ENCODE assay signal across 1 cellular context in the genomic region with DNA sequence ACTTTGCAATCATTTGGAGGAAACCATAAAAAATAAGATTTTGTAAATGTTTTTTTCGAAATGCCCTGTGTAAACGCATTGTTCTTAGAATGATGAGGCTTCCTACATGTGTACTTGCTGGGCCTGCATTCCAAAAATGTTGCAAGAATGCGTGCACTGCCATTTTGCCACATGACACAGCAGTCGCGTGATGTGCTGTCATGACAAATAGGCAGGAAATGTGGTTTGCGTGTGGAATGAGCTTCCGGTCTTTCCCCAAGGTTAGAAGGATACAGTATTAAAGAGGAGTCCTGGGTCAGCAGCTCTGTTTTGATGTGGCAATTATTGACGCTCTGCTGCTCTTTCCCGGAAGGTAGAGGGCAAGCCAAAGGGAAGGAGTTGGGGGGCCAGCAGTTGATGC.
TF ChIP-seq lines count a peak whose summit lies in the region.

No MANE protein-coding gene starts in this region.

TF ChIP-seq in SK-N-SH treated with all-trans-retinoic acid at 6 μM for 48 hours, 23 proteins besides CTCF, POLR2A, EP300 and RAD21 (continued from another document):
- no peak for TF ChIP-seq ARNTL (CRISPR knock-in tag; IDR thresholded peaks at IDR 0.05; ENCODE audit: borderline replicate concordance, low read depth)
